18 cellular contexts compared by ENCODE assay signal in genomic region chr2:149036507-149037293, GRCh38. TPM values are rescaled to one million over a fixed set of nuclear protein-coding genes. Genes with fewer than 3 reads are reported as not detected.
"Had no signal": no experiment of that assay in that cellular context is flagged by ENCODE, and none has a peak within 500 bp of the region (broad histone marks: within the 10 kb centered on the region; RNA-seq: fewer than 3 reads in every experiment).

No MANE protein-coding gene starts in this region.

- H3K36me3 Mint-ChIP-seq: mesothelial cell of epicardium had no signal

- H3K4me1 Mint-ChIP-seq: activated CD4-positive, alpha-beta T cell treated with anti-CD3 and anti-CD28 coated beads for 36 hours had no signal

- DNase-seq: activated CD4-positive, alpha-beta T cell treated with anti-CD3 and anti-CD28 coated beads for 36 hours; activated CD8-positive, alpha-beta memory T cell treated with anti-CD3 and anti-CD28 coated beads, Interleukin-2, amount 50 U/mL, for 48 hours; activated CD8-positive, alpha-beta T cell treated with anti-CD3 and anti-CD28 coated beads, Interleukin-2, amount 10 ng/mL, durations not matched to agents 7 days and 5 days; activated naive CD4-positive, alpha-beta T cell treated with anti-CD3 and anti-CD28 coated beads for 36 hours; adrenal gland; colonic mucosa; effector CD4-positive, alpha-beta T cell; gastrocnemius medialis; kidney; nucleus accumbens; spleen; stimulated activated CD4-positive, alpha-beta T cell treated with anti-CD3 and anti-CD28 coated beads, Interleukin-1b, Interleukin-23, amount 100 ng/mL, for 48 hours; stimulated activated naive CD4-positive, alpha-beta T cell treated with Interleukin-2 at 50 U/mL for 16 hours; SW 1271; T-helper 9 cell had no signal

- H3K27ac Mint-ChIP-seq: activated CD4-positive, alpha-beta T cell treated with anti-CD3 and anti-CD28 coated beads for 36 hours; activated CD8-positive, alpha-beta T cell treated with anti-CD3 and anti-CD28 coated beads, Interleukin-2, amount 10 ng/mL, durations not matched to agents 7 days and 5 days; activated naive CD4-positive, alpha-beta T cell treated with anti-CD3 and anti-CD28 coated beads for 36 hours; activated T-helper 1 cell treated with anti-CD3 and anti-CD28 coated beads, Interleukin-12 subunit alpha, Interleukin-12 subunit beta, Interleukin-2, Interleukin-4 antibody, amounts not matched to agents 30 ng/mL and 10 ng/mL and 1 ng/mL, durations not matched to agents 14 hours and 24 hours and 36 hours; mesothelial cell of epicardium had no signal

- H3K9me3 Mint-ChIP-seq: activated naive CD4-positive, alpha-beta T cell treated with anti-CD3 and anti-CD28 coated beads for 36 hours; activated T-helper 1 cell treated with anti-CD3 and anti-CD28 coated beads, Interleukin-12 subunit alpha, Interleukin-12 subunit beta, Interleukin-2, Interleukin-4 antibody, amounts not matched to agents 30 ng/mL and 10 ng/mL and 1 ng/mL, durations not matched to agents 14 hours and 24 hours and 36 hours; mesothelial cell of epicardium had no signal

- ATAC-seq: activated CD4-positive, alpha-beta T cell treated with anti-CD3 and anti-CD28 coated beads for 36 hours; activated CD8-positive, alpha-beta T cell treated with anti-CD3 and anti-CD28 coated beads, Interleukin-2, amount 10 ng/mL, durations not matched to agents 7 days and 5 days; gastrocnemius medialis; sciatic nerve had no signal

- H3K4me3 Mint-ChIP-seq: activated CD4-positive, alpha-beta T cell treated with anti-CD3 and anti-CD28 coated beads for 36 hours; activated CD8-positive, alpha-beta T cell treated with anti-CD3 and anti-CD28 coated beads, Interleukin-2, amount 10 ng/mL, durations not matched to agents 7 days and 5 days; activated naive CD4-positive, alpha-beta T cell treated with anti-CD3 and anti-CD28 coated beads for 36 hours; activated T-helper 1 cell treated with anti-CD3 and anti-CD28 coated beads, Interleukin-12 subunit alpha, Interleukin-12 subunit beta, Interleukin-2, Interleukin-4 antibody, amounts not matched to agents 30 ng/mL and 10 ng/mL and 1 ng/mL, durations not matched to agents 14 hours and 24 hours and 36 hours had no signal

RNA-seq across cellular contexts. Expression of gene LYPD6B, which starts 1.8 kb away (rescaled TPM):
- total RNA-seq: activated CD4-positive, alpha-beta T cell treated with anti-CD3 and anti-CD28 coated beads for 36 hours; activated CD8-positive, alpha-beta T cell treated with anti-CD3 and anti-CD28 coated beads, Interleukin-2, amount 10 ng/mL, durations not matched to agents 7 days and 5 days; activated naive CD4-positive, alpha-beta T cell treated with anti-CD3 and anti-CD28 coated beads for 36 hours; activated T-helper 1 cell treated with anti-CD3 and anti-CD28 coated beads, Interleukin-12 subunit alpha, Interleukin-12 subunit beta, Interleukin-2, Interleukin-4 antibody, amounts not matched to agents 30 ng/mL and 10 ng/mL and 1 ng/mL, durations not matched to agents 14 hours and 24 hours and 36 hours; gastrocnemius medialis; sciatic nerve had no signal
